In genomic region chr1:183270541-183271141, GRCh38 we compare ENCODE assay signal across 11 cellular contexts.
A peak's percentile ranks its signal among the peaks of the same experiment; 100 is the strongest.
DNase-seq lines count a peak whose midpoint lies in the region; ATAC-seq and TF ChIP-seq lines count a peak whose summit lies in the region.
"Had no signal": no experiment of that assay in that cellular context is flagged by ENCODE, and none has a peak within 500 bp of the region (broad histone marks: within the 10 kb centered on the region; RNA-seq: fewer than 3 reads in every experiment).

No MANE protein-coding gene starts in this region.

- no peak overlapping the region for H3K27ac Mint-ChIP-seq in naive thymus-derived CD4-positive, alpha-beta T cell
- H3K27ac Mint-ChIP-seq in CD4-positive, alpha-beta T cell: no peak overlapping the region
- H3K27ac Mint-ChIP-seq: activated naive CD4-positive, alpha-beta T cell treated with anti-CD3 and anti-CD28 coated beads, Interleukin-2, amount 10 ng/mL, durations not matched to agents 7 days and 5 days had no signal

- WGBS in SK-N-SH (ENCODE audit: low lambda C conversion rate): 48% methylated on average over 5 of the region's 5 CpGs

- peaks cover 13 to 22% of the 10 kb centered on the region in 2 experiments for H3K4me1 ChIP-seq in SK-N-SH (ENCODE audit: control insufficient read depth in 1 of 2, insufficient read depth in 2 of 2, low read depth in 1 of 2, low read length in 1 of 2)
- H3K4me1 ChIP-seq in naive thymus-derived CD4-positive, alpha-beta T cell (ENCODE audit: control insufficient read depth in 2 of 2, insufficient read depth in 2 of 2, low read length in 2 of 2): no peaks in the 10 kb centered on the region

- peak; percentile 18 for ATAC-seq in sciatic nerve
- no peak for ATAC-seq in naive thymus-derived CD4-positive, alpha-beta T cell
- no peak for ATAC-seq in CD4-positive, alpha-beta T cell (ENCODE audit: poor library complexity)
- ATAC-seq in GM21786 (IDR thresholded peaks at IDR 0.05; ENCODE audit: unreplicated experiment): no peak

- H4K20me1 ChIP-seq in SK-N-SH (ENCODE audit: insufficient read depth): no peaks in the 10 kb centered on the region

- H3K36me3 Mint-ChIP-seq in naive thymus-derived CD4-positive, alpha-beta T cell: peaks cover 0 to 3% (median 0%) of the 10 kb centered on the region in 5 donors
- H3K36me3 Mint-ChIP-seq in CD4-positive, alpha-beta T cell (ENCODE audit: low read depth): no peaks in the 10 kb centered on the region
- H3K36me3 Mint-ChIP-seq: activated naive CD4-positive, alpha-beta T cell treated with anti-CD3 and anti-CD28 coated beads, Interleukin-2, amount 10 ng/mL, durations not matched to agents 7 days and 5 days had no signal

- intact Hi-C loops in sciatic nerve (cut with DNase I): no loop called here
- intact Hi-C loops in naive thymus-derived CD4-positive, alpha-beta T cell (cut with micrococcal nuclease): no loop called here
- intact Hi-C loops in CD4-positive, alpha-beta T cell (cut with DNase I, micrococcal nuclease): no loop called here
- intact Hi-C loops in posterior cingulate gyrus (cut with DNase I): no loop called here

- peaks cover 24% of the 10 kb centered on the region for H3F3A ChIP-seq in SK-N-SH (replicated peaks; ENCODE audit: insufficient read depth)

- H2AFZ ChIP-seq in SK-N-SH (ENCODE audit: low read depth): peak overlapping the region; percentile 66

- H3K27ac ChIP-seq in SK-N-SH (ENCODE audit: low read depth in 2 of 2, low read length in 1 of 2): peak overlapping the region; percentile 34 to 85; a peak in 3 of 4 replicates
- H3K27ac ChIP-seq in naive thymus-derived CD4-positive, alpha-beta T cell (ENCODE audit: low read depth, low read length): no peak overlapping the region
- H3K27ac ChIP-seq in CD4-positive, alpha-beta T cell (ENCODE audit: low read depth, low read length): no peak overlapping the region

- CTCF ChIA-PET in SK-N-SH (lab: Yijun Ruan, JAX): interaction anchor here (0.7 to 4.2 kb wide), 3 partner anchors 10 to 36 kb away, joined by 3 to 18 read pairs (median 6); no protein-coding TSS in a partner anchor
- CTCF ChIA-PET in naive thymus-derived CD4-positive, alpha-beta T cell (lab: Charles Lee): no interaction called here
- CTCF ChIA-PET in CD4-positive, alpha-beta T cell (lab: Charles Lee): no interaction called here

- no peaks in the 10 kb centered on the region for H3K27me3 ChIP-seq in SK-N-SH (ENCODE audit: insufficient read depth)
- H3K27me3 ChIP-seq in naive thymus-derived CD4-positive, alpha-beta T cell (ENCODE audit: control insufficient read depth in 2 of 2, insufficient read depth in 2 of 2, low read length in 2 of 2): no peaks in the 10 kb centered on the region
- no peaks in the 10 kb centered on the region for H3K27me3 ChIP-seq in CD4-positive, alpha-beta T cell (ENCODE audit: control insufficient read depth, insufficient read depth, low read length)

- peak; percentile 65 for DNase-seq in GM04504 (ENCODE audit: low read depth)
- DNase-seq in SK-N-SH: peak; percentile 53
- peak; percentile 87 for DNase-seq in fibroblast of pulmonary artery (ENCODE audit: low read depth)
- DNase-seq in sciatic nerve (ENCODE audit: low spot score): no peak
- no peak for DNase-seq in naive thymus-derived CD4-positive, alpha-beta T cell
- DNase-seq in CD4-positive, alpha-beta T cell: no peak
- DNase-seq in posterior cingulate gyrus: no peak
- DNase-seq: activated naive CD4-positive, alpha-beta T cell treated with anti-CD3 and anti-CD28 coated beads, Interleukin-2, amount 10 ng/mL, durations not matched to agents 7 days and 5 days; DMS79 treated with DMSO at 0.1 percent for 48 hours; stimulated activated CD4-positive, alpha-beta T cell treated with anti-CD3 and anti-CD28 coated beads, Interleukin-4, amount 100 ng/mL, for 24 hours had no signal

- peaks cover 0 to 13% (median 8%) of the 10 kb centered on the region in 5 donors for H3K27me3 Mint-ChIP-seq in naive thymus-derived CD4-positive, alpha-beta T cell
- H3K27me3 Mint-ChIP-seq in CD4-positive, alpha-beta T cell: peaks cover 27% of the 10 kb centered on the region

- H3K79me2 ChIP-seq in SK-N-SH (ENCODE audit: insufficient read depth): no peaks in the 10 kb centered on the region; the same call in 1 of the 2 replicates

- POLR2A ChIA-PET in SK-N-SH (lab: Yijun Ruan, JAX): no interaction called here
- POLR2A ChIA-PET in naive thymus-derived CD4-positive, alpha-beta T cell (lab: Charles Lee): no interaction called here
- POLR2A ChIA-PET in CD4-positive, alpha-beta T cell (lab: Charles Lee): no interaction called here

- TF ChIP-seq RAD21 in SK-N-SH (IDR thresholded peaks at IDR 0.05; ENCODE audit: low read length): no peak

- TF ChIP-seq CTCF in SK-N-SH (IDR thresholded peaks at IDR 0.05) (no peak), fibroblast of pulmonary artery (IDR thresholded peaks at IDR 0.05; ENCODE audit: low read length, missing control alignments) (no peak)
- TF ChIP-seq CTCF in CD4-positive, alpha-beta T cell (IDR thresholded peaks at IDR 0.05): no peak

- peak overlapping the region; percentile 58 for H3K4me2 ChIP-seq in SK-N-SH

- H3K36me3 ChIP-seq in SK-N-SH (replicated peaks in 1 of 2; ENCODE audit: control insufficient read depth in 1 of 2, insufficient read depth in 2 of 2, low read length in 1 of 2): no peaks in the 10 kb centered on the region
- H3K36me3 ChIP-seq in naive thymus-derived CD4-positive, alpha-beta T cell (ENCODE audit: control insufficient read depth in 2 of 3, insufficient read depth in 3 of 3, low read length in 3 of 3): no peaks in the 10 kb centered on the region

- H3K4me1 Mint-ChIP-seq in naive thymus-derived CD4-positive, alpha-beta T cell: no peaks in the 10 kb centered on the region
- no peaks in the 10 kb centered on the region for H3K4me1 Mint-ChIP-seq in CD4-positive, alpha-beta T cell (ENCODE audit: low read depth)
- H3K4me1 Mint-ChIP-seq: activated naive CD4-positive, alpha-beta T cell treated with anti-CD3 and anti-CD28 coated beads, Interleukin-2, amount 10 ng/mL, durations not matched to agents 7 days and 5 days had no signal

- H3K9me3 ChIP-seq in SK-N-SH: no peaks in the 10 kb centered on the region
- no peaks in the 10 kb centered on the region for H3K9me3 ChIP-seq in naive thymus-derived CD4-positive, alpha-beta T cell (ENCODE audit: control insufficient read depth in 2 of 3, low read length in 3 of 3)
- no peaks in the 10 kb centered on the region for H3K9me3 ChIP-seq in CD4-positive, alpha-beta T cell (ENCODE audit: control insufficient read depth, low read length)

- H3K4me3 ChIP-seq in SK-N-SH (ENCODE audit: low read depth in 2 of 2, low read length in 1 of 2) (no peak overlapping the region), fibroblast of pulmonary artery (replicated peaks; ENCODE audit: low read depth, low read length) (no peak overlapping the region)
- no peak overlapping the region for H3K4me3 ChIP-seq in naive thymus-derived CD4-positive, alpha-beta T cell (ENCODE audit: low read length)

- no peak overlapping the region for H3K9ac ChIP-seq in SK-N-SH

- no peak overlapping the region for H3K4me3 Mint-ChIP-seq in naive thymus-derived CD4-positive, alpha-beta T cell
- H3K4me3 Mint-ChIP-seq in CD4-positive, alpha-beta T cell: no peak overlapping the region
- H3K4me3 Mint-ChIP-seq: activated naive CD4-positive, alpha-beta T cell treated with anti-CD3 and anti-CD28 coated beads, Interleukin-2, amount 10 ng/mL, durations not matched to agents 7 days and 5 days had no signal

- no peak for TF ChIP-seq EP300 in SK-N-SH (IDR thresholded peaks at IDR 0.05; ENCODE audit: borderline replicate concordance in 1 of 2, low read depth in 1 of 2, low read length in 1 of 2)

- H3K9me3 Mint-ChIP-seq in naive thymus-derived CD4-positive, alpha-beta T cell: no peaks in the 10 kb centered on the region
- H3K9me3 Mint-ChIP-seq in CD4-positive, alpha-beta T cell: no peaks in the 10 kb centered on the region
- H3K9me3 Mint-ChIP-seq: activated naive CD4-positive, alpha-beta T cell treated with anti-CD3 and anti-CD28 coated beads, Interleukin-2, amount 10 ng/mL, durations not matched to agents 7 days and 5 days had no signal

- H3K9me2 ChIP-seq in SK-N-SH: no peaks in the 10 kb centered on the region

TF ChIP-seq in SK-N-SH, 30 proteins besides CTCF, POLR2A, EP300 and RAD21:
- no peak for TF ChIP-seq MXI1 (IDR thresholded peaks at IDR 0.05; ENCODE audit: low read depth, low read length)
- TF ChIP-seq TCF12 (IDR thresholded peaks at IDR 0.05): peak; percentile 17; the same call in 1 of the 2 replicates

Comparison
In these comparisons a context has a peak if more than half of its experiments do, and no peak if none do; other contexts are left out.
1. DNase-seq: peak in GM04504 (single experiment), SK-N-SH (single experiment) and fibroblast of pulmonary artery (single experiment); none in sciatic nerve (single experiment), naive thymus-derived CD4-positive, alpha-beta T cell (0 of 9), CD4-positive, alpha-beta T cell (0 of 10) and posterior cingulate gyrus (0 of 10).
2. H3K27ac ChIP-seq: peak in SK-N-SH (2 of 2); none in naive thymus-derived CD4-positive, alpha-beta T cell (single experiment) and CD4-positive, alpha-beta T cell (single experiment).